13 cellular contexts compared by ENCODE assay signal in genomic region chr16:4369006-4369766, GRCh38. TPM values are rescaled to one million over a fixed set of nuclear protein-coding genes. Genes with fewer than 3 reads are reported as not detected.
DNase-seq lines count a peak whose midpoint lies in the region; ATAC-seq, FAIRE-seq and TF ChIP-seq lines count a peak whose summit lies in the region.
"Had no signal": no experiment of that assay in that cellular context is flagged by ENCODE, and none has a peak within 500 bp of the region (broad histone marks: within the 10 kb centered on the region; RNA-seq: fewer than 3 reads in every experiment).

No MANE protein-coding gene starts in this region.

- H3K4me3 ChIP-seq in right atrium auricular region = no peak overlapping the region
- H3K4me3 ChIP-seq in adipocyte (ENCODE audit: low read length) = no peak overlapping the region
- H3K4me3 ChIP-seq in HepG2 (replicated peaks in 1 of 3; ENCODE audit: insufficient read depth in 1 of 3, low read depth in 2 of 3, low read length in 3 of 3) = no peak overlapping the region; a peak in 1 of 6 replicates

- FAIRE-seq in HepG2 (lab: Jason Lieb, UNC) = no peak

- 69% methylated on average over 6 of the region's 14 CpGs for WGBS in HepG2 (ENCODE audit: low lambda C conversion rate)

- H4K20me1 ChIP-seq in HepG2 (ENCODE audit: insufficient read depth, low read length) = peaks cover 10% of the 10 kb centered on the region; the same call in 1 of the 2 replicates

- intact Hi-C loops in left ventricle myocardium superior (cut with micrococcal nuclease) = no loop called here
- intact Hi-C loops in HepG2 (cut with micrococcal nuclease; ENCODE audit: unreplicated experiment) = no loop called here

- H3K9me3 ChIP-seq in right atrium auricular region (no peaks in the 10 kb centered on the region), adipocyte (ENCODE audit: control insufficient read depth, low read length) (no peaks in the 10 kb centered on the region), HepG2 (ENCODE audit: low read length) (no peaks in the 10 kb centered on the region)

- CTCF ChIA-PET in HepG2 (lab: Yijun Ruan, JAX; ENCODE audit: low intra/inter-chr PET ratio, low total read pairs) = no interaction called here

- POLR2A ChIA-PET in HepG2 (lab: Yijun Ruan, JAX) = interaction anchor here (0.8 to 3.5 kb wide), 5 partner anchors 11 to 31 kb away, joined by 3 to 36 read pairs (median 5); partner anchors contain the start of gene PAM16

- no peaks in the 10 kb centered on the region for H3K27me3 ChIP-seq in right atrium auricular region
- H3K27me3 ChIP-seq in adipocyte (replicated peaks; ENCODE audit: control insufficient read depth, insufficient read depth, low read length) = no peaks in the 10 kb centered on the region
- no peaks in the 10 kb centered on the region for H3K27me3 ChIP-seq in HepG2 (ENCODE audit: control insufficient read depth in 1 of 2, insufficient read depth in 2 of 2, low read length in 2 of 2)

- H2AFZ ChIP-seq in HepG2 (ENCODE audit: low read length) = no peak overlapping the region

- ATAC-seq in left ventricle myocardium superior = no peak
- ATAC-seq in HepG2 = peak; percentile 11
- ATAC-seq in HG03439 (IDR thresholded peaks at IDR 0.05; ENCODE audit: unreplicated experiment) = no peak
- ATAC-seq in HG02623 (IDR thresholded peaks at IDR 0.05; ENCODE audit: unreplicated experiment) = no peak
- ATAC-seq: effector memory CD8-positive, alpha-beta T cell; stimulated activated memory B cell treated with anti-CD40 and anti-IgM and Interleukin-4, amounts not matched to agents 10 μg/mL and 1 μg/mL and 100 μg/mL, for 72 hours had no signal

- TF ChIP-seq EP300 in HepG2 (IDR thresholded peaks at IDR 0.05; ENCODE audit: low read depth in 2 of 2, low read length in 2 of 2) = no peak
- TF ChIP-seq EP300 in HepG2 (CRISPR knock-in tag; IDR thresholded peaks at IDR 0.05; ENCODE audit: borderline replicate concordance) = no peak

- H3K9ac ChIP-seq in adipocyte (ENCODE audit: low read length) (no peak overlapping the region), HepG2 (ENCODE audit: insufficient read depth, low read depth, low read length) (peak overlapping the region; percentile 10)

- H3K4me2 ChIP-seq in HepG2 (ENCODE audit: low read depth, low read length) = peak overlapping the region; percentile 57

- H3K27ac ChIP-seq in right atrium auricular region (peak overlapping the region in 1 of 2 donors; percentile 89), HepG2 (ENCODE audit: extremely low read length, insufficient read depth, low read length) (peak overlapping the region; percentile 46)

- no TSS peak for BruUV-seq in HepG2 (replicated peaks; lab: Mats Ljungman, UMichigan)

- H3K4me1 ChIP-seq in right atrium auricular region = peaks cover 0 to 51% of the 10 kb centered on the region in 2 donors
- H3K4me1 ChIP-seq in adipocyte (ENCODE audit: control insufficient read depth, insufficient read depth, low read length) = peaks cover 35% of the 10 kb centered on the region
- peaks cover 68% of the 10 kb centered on the region for H3K4me1 ChIP-seq in HepG2 (ENCODE audit: insufficient read depth, low read length)

- TF ChIP-seq RAD21 in HepG2 (CRISPR knock-in tag; IDR thresholded peaks at IDR 0.05) = no peak

- DNase-seq in left ventricle myocardium superior (peak; percentile 32), right atrium auricular region (ENCODE audit: low spot score) (no peak), adipocyte (ENCODE audit: low read depth) (peak; percentile 60), HepG2 (ENCODE audit: low spot score) (no peak), foreskin melanocyte (no peak), SKM-1 treated with dmso at 0.1 percent for 144 hours (lab: John Stamatoyannopoulos, UW; ENCODE audit: unreplicated experiment) (no peak)
- DNase-seq: activated CD4-positive, CD25-positive, alpha-beta regulatory T cell; activated naive CD4-positive, alpha-beta T cell; effector memory CD8-positive, alpha-beta T cell; NCI-H1417 treated with DMSO at 0.1 percent for 48 hours had no signal

- peaks cover 20% of the 10 kb centered on the region for H3K79me2 ChIP-seq in HepG2 (ENCODE audit: insufficient read depth, low read length)

- no peak for TF ChIP-seq CTCF in right atrium auricular region (IDR thresholded peaks at IDR 0.05)
- no peak for TF ChIP-seq CTCF in HepG2 (CRISPR knock-in tag; IDR thresholded peaks at IDR 0.05)

- in situ Hi-C loops in HepG2 (cut with HindIII; ENCODE audit: extremely low pct_ligation_motif_present, low pct_unique_long_range_greater_than_20kb) = no loop called here

- no peak for TF ChIP-seq POLR2A in HepG2 (IDR thresholded peaks at IDR 0.05; ENCODE audit: insufficient read depth in 1 of 2, low read depth in 2 of 2, low read length in 2 of 2)

- H3K36me3 ChIP-seq in right atrium auricular region = peaks cover 3% of the 10 kb centered on the region
- no peaks in the 10 kb centered on the region for H3K36me3 ChIP-seq in adipocyte (ENCODE audit: control insufficient read depth, insufficient read depth, low read length, severe bottlenecking)
- no peaks in the 10 kb centered on the region for H3K36me3 ChIP-seq in HepG2 (replicated peaks in 1 of 2; ENCODE audit: control insufficient read depth in 1 of 2, insufficient read depth in 2 of 2, low read length in 2 of 2)

RNA-seq across cellular contexts. Expression of gene VASN, which starts 2.5 kb away (rescaled TPM):
- total RNA-seq in left ventricle myocardium superior (4.3 TPM), right atrium auricular region (10 to 100 TPM; 17.9 to 39.0 TPM), HepG2 (2016; rRNA removed; fragmentation: Illumina TruSeq; extraction: Trizol) (6.9 and 18.2 TPM in 2 replicates)
- total RNA-seq in HepG2 (2016; cell fraction: cytosol; rRNA removed; fragmentation: Illumina TruSeq; extraction: Trizol; ENCODE audit: low read depth) = 2.8 and 3.3 TPM in 2 replicates
- 5.9 and 17.8 TPM in 2 replicates for total RNA-seq in HepG2 (2016; cell fraction: insoluble cytoplasmic fraction; rRNA removed; fragmentation: Illumina TruSeq; extraction: Trizol)
- 5.8 and 6.6 TPM in 2 replicates for total RNA-seq in HepG2 (2016; cell fraction: membrane; rRNA removed; fragmentation: Illumina TruSeq; extraction: Trizol)
- total RNA-seq in HepG2 (2016; cell fraction: nucleus; rRNA removed; fragmentation: Illumina TruSeq; extraction: Trizol) = 22.5 and 25.6 TPM in 2 replicates
- 8.4 and 15.5 TPM in 2 replicates for polyA plus RNA-seq in HepG2 (2011; rRNA removed)
- polyA plus RNA-seq in HepG2 (2011; cell fraction: cytosol; rRNA removed) = 9.0 and 15.7 TPM in 2 replicates
- 47.1 and 58.1 TPM in 2 replicates for polyA plus RNA-seq in HepG2 (2011; cell fraction: nucleus; rRNA removed)
- 9.8 and 16.9 TPM in 2 replicates for polyA plus RNA-seq in HepG2 (2012)
- 2.3 and 2.6 TPM in 2 replicates for polyA plus RNA-seq in HepG2 (2016; cell fraction: cytosol; fragmentation: Illumina TruSeq; extraction: Trizol; ENCODE audit: low read depth)
- polyA plus RNA-seq in HepG2 (2016; cell fraction: insoluble cytoplasmic fraction; fragmentation: Illumina TruSeq; extraction: Trizol; ENCODE audit: low read depth) = 7.7 and 10.2 TPM in 2 replicates
- 3.1 and 4.1 TPM in 2 replicates for polyA plus RNA-seq in HepG2 (2016; cell fraction: membrane; fragmentation: Illumina TruSeq; extraction: Trizol; ENCODE audit: low read depth)
- 40.8 and 43.4 TPM in 2 replicates for polyA plus RNA-seq in HepG2 (2016; cell fraction: nucleus; fragmentation: Illumina TruSeq; extraction: Trizol; ENCODE audit: insufficient read depth, low read depth)
- polyA minus RNA-seq in HepG2 (2011; rRNA and poly(A)+ RNA removed; ENCODE audit: low replicate concordance) = 1.2 and 47.2 TPM in 2 replicates
- 18.8 and 21.5 TPM in 2 replicates for polyA minus RNA-seq in HepG2 (2011; cell fraction: cytosol; rRNA and poly(A)+ RNA removed)
- polyA minus RNA-seq in HepG2 (2011; cell fraction: nucleus; rRNA and poly(A)+ RNA removed) = 32.1 and 35.9 TPM in 2 replicates

RNA-seq across cellular contexts. Expression of gene PAM16, which starts 18.1 kb away (rescaled TPM):
- total RNA-seq in left ventricle myocardium superior (70.0 TPM), right atrium auricular region (10 to 100 TPM; 54.6 to 85.7 TPM), HepG2 (2016; rRNA removed; fragmentation: Illumina TruSeq; extraction: Trizol) (39.5 and 51.8 TPM in 2 replicates)
- total RNA-seq in HepG2 (2016; cell fraction: cytosol; rRNA removed; fragmentation: Illumina TruSeq; extraction: Trizol; ENCODE audit: low read depth) = 62.7 and 78.9 TPM in 2 replicates
- 44.0 and 55.1 TPM in 2 replicates for total RNA-seq in HepG2 (2016; cell fraction: insoluble cytoplasmic fraction; rRNA removed; fragmentation: Illumina TruSeq; extraction: Trizol)
- 48.0 and 59.1 TPM in 2 replicates for total RNA-seq in HepG2 (2016; cell fraction: membrane; rRNA removed; fragmentation: Illumina TruSeq; extraction: Trizol)
- 21.8 and 30.9 TPM in 2 replicates for total RNA-seq in HepG2 (2016; cell fraction: nucleus; rRNA removed; fragmentation: Illumina TruSeq; extraction: Trizol)
- 51.5 and 64.5 TPM in 2 replicates for polyA plus RNA-seq in HepG2 (2011; rRNA removed)
- 79.1 and 106 TPM in 2 replicates for polyA plus RNA-seq in HepG2 (2011; cell fraction: cytosol; rRNA removed)
- 59.7 and 63.8 TPM in 2 replicates for polyA plus RNA-seq in HepG2 (2011; cell fraction: nucleus; rRNA removed)
- polyA plus RNA-seq in HepG2 (2012) = 28.9 and 43.2 TPM in 2 replicates
- polyA plus RNA-seq in HepG2 (2016; cell fraction: cytosol; fragmentation: Illumina TruSeq; extraction: Trizol; ENCODE audit: low read depth) = 51.5 and 69.1 TPM in 2 replicates
- 31.2 and 31.7 TPM in 2 replicates for polyA plus RNA-seq in HepG2 (2016; cell fraction: insoluble cytoplasmic fraction; fragmentation: Illumina TruSeq; extraction: Trizol; ENCODE audit: low read depth)
- 35.5 and 47.0 TPM in 2 replicates for polyA plus RNA-seq in HepG2 (2016; cell fraction: membrane; fragmentation: Illumina TruSeq; extraction: Trizol; ENCODE audit: low read depth)
- 70.3 and 85.7 TPM in 2 replicates for polyA plus RNA-seq in HepG2 (2016; cell fraction: nucleus; fragmentation: Illumina TruSeq; extraction: Trizol; ENCODE audit: insufficient read depth, low read depth)
- polyA minus RNA-seq in HepG2 (2011; rRNA and poly(A)+ RNA removed; ENCODE audit: low replicate concordance) = 22.9 and 24.5 TPM in 2 replicates
- 13.2 and 17.4 TPM in 2 replicates for polyA minus RNA-seq in HepG2 (2011; cell fraction: cytosol; rRNA and poly(A)+ RNA removed)
- 12.3 and 12.9 TPM in 2 replicates for polyA minus RNA-seq in HepG2 (2011; cell fraction: nucleus; rRNA and poly(A)+ RNA removed)

RNA-seq across cellular contexts. Expression of gene CORO7, which starts 47.2 kb away (rescaled TPM):
- total RNA-seq in left ventricle myocardium superior = 10.1 TPM
- total RNA-seq in right atrium auricular region = 10 to 100 TPM; 10.3 TPM
- total RNA-seq in HepG2 (2016; rRNA removed; fragmentation: Illumina TruSeq; extraction: Trizol) = 5.9 and 9.9 TPM in 2 replicates
- total RNA-seq in HepG2 (2016; cell fraction: cytosol; rRNA removed; fragmentation: Illumina TruSeq; extraction: Trizol; ENCODE audit: low read depth) = 5.5 and 8.0 TPM in 2 replicates
- 4.0 and 11.9 TPM in 2 replicates for total RNA-seq in HepG2 (2016; cell fraction: insoluble cytoplasmic fraction; rRNA removed; fragmentation: Illumina TruSeq; extraction: Trizol)
- total RNA-seq in HepG2 (2016; cell fraction: membrane; rRNA removed; fragmentation: Illumina TruSeq; extraction: Trizol) = 3.5 and 3.8 TPM in 2 replicates
- total RNA-seq in HepG2 (2016; cell fraction: nucleus; rRNA removed; fragmentation: Illumina TruSeq; extraction: Trizol) = 13.2 and 15.4 TPM in 2 replicates
- polyA plus RNA-seq in HepG2 (2011; rRNA removed) = 14.3 and 17.1 TPM in 2 replicates
- polyA plus RNA-seq in HepG2 (2011; cell fraction: cytosol; rRNA removed) = 2.7 and 6.4 TPM in 2 replicates
- 179 and 209 TPM in 2 replicates for polyA plus RNA-seq in HepG2 (2011; cell fraction: nucleus; rRNA removed)
- polyA plus RNA-seq in HepG2 (2012) = 9.1 and 11.1 TPM in 2 replicates
- 0.66 and 0.77 TPM in 2 replicates for polyA plus RNA-seq in HepG2 (2016; cell fraction: cytosol; fragmentation: Illumina TruSeq; extraction: Trizol; ENCODE audit: low read depth)
- polyA plus RNA-seq in HepG2 (2016; cell fraction: insoluble cytoplasmic fraction; fragmentation: Illumina TruSeq; extraction: Trizol; ENCODE audit: low read depth) = 4.2 and 5.3 TPM in 2 replicates
- 1.1 and 2.1 TPM in 2 replicates for polyA plus RNA-seq in HepG2 (2016; cell fraction: membrane; fragmentation: Illumina TruSeq; extraction: Trizol; ENCODE audit: low read depth)
- polyA plus RNA-seq in HepG2 (2016; cell fraction: nucleus; fragmentation: Illumina TruSeq; extraction: Trizol; ENCODE audit: insufficient read depth, low read depth) = 28.1 and 39.8 TPM in 2 replicates
- polyA minus RNA-seq in HepG2 (2011; rRNA and poly(A)+ RNA removed; ENCODE audit: low replicate concordance) = 26.6 and 27.6 TPM in 2 replicates
- polyA minus RNA-seq in HepG2 (2011; cell fraction: cytosol; rRNA and poly(A)+ RNA removed) = 8.2 and 9.7 TPM in 2 replicates
- 35.3 and 35.7 TPM in 2 replicates for polyA minus RNA-seq in HepG2 (2011; cell fraction: nucleus; rRNA and poly(A)+ RNA removed)

RNA-seq across cellular contexts. Expression of gene GLIS2, which starts 53.3 kb away (rescaled TPM):
- total RNA-seq in left ventricle myocardium superior (16.6 TPM), right atrium auricular region (10 to 100 TPM; 10.3 to 16.0 TPM), HepG2 (2016; rRNA removed; fragmentation: Illumina TruSeq; extraction: Trizol) (0.24 and 0.29 TPM in 2 replicates)
- total RNA-seq in HepG2 (2016; cell fraction: cytosol; rRNA removed; fragmentation: Illumina TruSeq; extraction: Trizol; ENCODE audit: low read depth) = 1.0 and 1.1 TPM in 2 replicates
- total RNA-seq in HepG2 (2016; cell fraction: insoluble cytoplasmic fraction; rRNA removed; fragmentation: Illumina TruSeq; extraction: Trizol) = 0.18 and 0.30 TPM in 2 replicates
- 0.59 and 0.65 TPM in 2 replicates for total RNA-seq in HepG2 (2016; cell fraction: membrane; rRNA removed; fragmentation: Illumina TruSeq; extraction: Trizol)
- total RNA-seq in HepG2 (2016; cell fraction: nucleus; rRNA removed; fragmentation: Illumina TruSeq; extraction: Trizol) = 0.34 and 0.63 TPM in 2 replicates
- 0.28 and 0.39 TPM in 2 replicates for polyA plus RNA-seq in HepG2 (2011; rRNA removed)
- polyA plus RNA-seq in HepG2 (2011; cell fraction: cytosol; rRNA removed) = 0.17 and 0.18 TPM in 2 replicates
- 1.1 and 1.3 TPM in 2 replicates for polyA plus RNA-seq in HepG2 (2011; cell fraction: nucleus; rRNA removed)
- 0.91 and 2.0 TPM in 2 replicates for polyA plus RNA-seq in HepG2 (2012)
- polyA plus RNA-seq in HepG2 (2016; cell fraction: cytosol; fragmentation: Illumina TruSeq; extraction: Trizol; ENCODE audit: low read depth) = 0.27 and 0.43 TPM in 2 replicates
- 0.70 and 0.86 TPM in 2 replicates for polyA plus RNA-seq in HepG2 (2016; cell fraction: insoluble cytoplasmic fraction; fragmentation: Illumina TruSeq; extraction: Trizol; ENCODE audit: low read depth)
- polyA plus RNA-seq in HepG2 (2016; cell fraction: membrane; fragmentation: Illumina TruSeq; extraction: Trizol; ENCODE audit: low read depth) = 1.3 and 1.4 TPM in 2 replicates
- 1.6 and 1.8 TPM in 2 replicates for polyA plus RNA-seq in HepG2 (2016; cell fraction: nucleus; fragmentation: Illumina TruSeq; extraction: Trizol; ENCODE audit: insufficient read depth, low read depth)
- 0.44 and 3.2 TPM in 2 replicates for polyA minus RNA-seq in HepG2 (2011; rRNA and poly(A)+ RNA removed; ENCODE audit: low replicate concordance)
- 0.18 and 0.99 TPM in 2 replicates for polyA minus RNA-seq in HepG2 (2011; cell fraction: cytosol; rRNA and poly(A)+ RNA removed)
- polyA minus RNA-seq in HepG2 (2011; cell fraction: nucleus; rRNA and poly(A)+ RNA removed) = 0.25 and 0.52 TPM in 2 replicates

RNA-seq across cellular contexts. Expression of gene DNAJA3, which starts 56.5 kb away (rescaled TPM):
- total RNA-seq in left ventricle myocardium superior (83.9 TPM), right atrium auricular region (10 to 100 TPM; 47.6 to 50.5 TPM), HepG2 (2016; rRNA removed; fragmentation: Illumina TruSeq; extraction: Trizol) (75.3 and 77.0 TPM in 2 replicates)
- 25.0 and 28.5 TPM in 2 replicates for total RNA-seq in HepG2 (2016; cell fraction: cytosol; rRNA removed; fragmentation: Illumina TruSeq; extraction: Trizol; ENCODE audit: low read depth)
- total RNA-seq in HepG2 (2016; cell fraction: insoluble cytoplasmic fraction; rRNA removed; fragmentation: Illumina TruSeq; extraction: Trizol) = 71.5 and 76.4 TPM in 2 replicates
- total RNA-seq in HepG2 (2016; cell fraction: membrane; rRNA removed; fragmentation: Illumina TruSeq; extraction: Trizol) = 43.5 and 45.7 TPM in 2 replicates
- 42.9 and 52.3 TPM in 2 replicates for total RNA-seq in HepG2 (2016; cell fraction: nucleus; rRNA removed; fragmentation: Illumina TruSeq; extraction: Trizol)
- polyA plus RNA-seq in HepG2 (2011; rRNA removed) = 79.9 and 83.3 TPM in 2 replicates
- polyA plus RNA-seq in HepG2 (2011; cell fraction: cytosol; rRNA removed) = 73.4 and 79.2 TPM in 2 replicates
- polyA plus RNA-seq in HepG2 (2011; cell fraction: nucleus; rRNA removed) = 121 and 132 TPM in 2 replicates
- 51.0 and 51.3 TPM in 2 replicates for polyA plus RNA-seq in HepG2 (2012)
- polyA plus RNA-seq in HepG2 (2016; cell fraction: cytosol; fragmentation: Illumina TruSeq; extraction: Trizol; ENCODE audit: low read depth) = 9.0 and 9.9 TPM in 2 replicates
- 60.7 and 69.6 TPM in 2 replicates for polyA plus RNA-seq in HepG2 (2016; cell fraction: insoluble cytoplasmic fraction; fragmentation: Illumina TruSeq; extraction: Trizol; ENCODE audit: low read depth)
- polyA plus RNA-seq in HepG2 (2016; cell fraction: membrane; fragmentation: Illumina TruSeq; extraction: Trizol; ENCODE audit: low read depth) = 16.3 and 18.8 TPM in 2 replicates
- polyA plus RNA-seq in HepG2 (2016; cell fraction: nucleus; fragmentation: Illumina TruSeq; extraction: Trizol; ENCODE audit: insufficient read depth, low read depth) = 95.3 and 101 TPM in 2 replicates
- polyA minus RNA-seq in HepG2 (2011; rRNA and poly(A)+ RNA removed; ENCODE audit: low replicate concordance) = 68.2 and 70.0 TPM in 2 replicates
- polyA minus RNA-seq in HepG2 (2011; cell fraction: cytosol; rRNA and poly(A)+ RNA removed) = 33.7 and 41.2 TPM in 2 replicates
- polyA minus RNA-seq in HepG2 (2011; cell fraction: nucleus; rRNA and poly(A)+ RNA removed) = 60.1 and 62.8 TPM in 2 replicates

Comparison
In these comparisons a context has a peak if more than half of its experiments do, and no peak if none do; other contexts are left out.
1. DNase-seq: peak in left ventricle myocardium superior (single experiment) and adipocyte (single experiment); none in right atrium auricular region (single experiment), HepG2 (single experiment), foreskin melanocyte (single experiment) and SKM-1 treated with dmso at 0.1 percent for 144 hours (single experiment).